Comparison of ENCODE assay signal across 1 cellular context in genomic region chr18:1811282-1811681, GRCh38.
TF ChIP-seq lines count a peak whose summit lies in the region.

No MANE protein-coding gene starts in this region.

TF ChIP-seq in HepG2, 621 proteins besides CTCF, POLR2A, EP300 and RAD21:
- TF ChIP-seq ZNF512 (CRISPR knock-in tag; IDR thresholded peaks at IDR 0.05) (no peak), RAD51 (IDR thresholded peaks at IDR 0.05; ENCODE audit: borderline replicate concordance) (peak; percentile 86)
